1 cellular context compared by ENCODE assay signal in the genomic region with DNA sequence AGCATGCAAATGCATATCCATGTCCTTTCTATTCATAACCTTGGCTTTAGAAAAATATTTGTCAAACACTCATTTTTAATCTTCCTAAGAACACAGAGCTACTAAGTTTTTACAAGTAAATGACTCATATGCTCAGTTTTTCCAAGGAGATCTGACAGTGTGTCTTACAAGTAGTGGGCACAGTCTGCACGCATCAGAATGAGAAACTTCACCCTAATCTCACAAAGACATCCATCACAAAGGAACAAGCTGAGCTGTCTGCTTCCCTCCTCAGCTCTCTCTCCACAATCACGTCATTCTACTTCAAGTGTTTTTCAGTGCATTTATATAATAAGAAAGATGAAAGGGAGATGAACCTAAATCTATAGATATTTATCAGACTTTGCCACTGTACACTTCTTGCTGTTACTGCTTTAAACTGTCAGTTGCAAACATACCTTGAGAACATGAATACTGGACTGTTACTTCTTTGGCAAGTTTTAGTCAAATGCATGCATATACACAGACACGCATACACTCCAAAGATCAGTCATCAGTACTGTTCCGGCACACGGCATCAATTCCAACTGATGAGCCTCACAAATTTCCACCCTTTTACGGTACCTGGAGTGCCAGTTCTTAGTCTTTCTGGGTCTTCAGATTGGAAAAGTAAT.
TF ChIP-seq lines count a peak whose summit lies in the region.

No MANE protein-coding gene starts in this region.

TF ChIP-seq in SK-N-SH treated with all-trans-retinoic acid at 6 μM for 48 hours, 23 proteins besides CTCF, POLR2A, EP300 and RAD21 (continued from another document):
- TF ChIP-seq, protein P1, sequence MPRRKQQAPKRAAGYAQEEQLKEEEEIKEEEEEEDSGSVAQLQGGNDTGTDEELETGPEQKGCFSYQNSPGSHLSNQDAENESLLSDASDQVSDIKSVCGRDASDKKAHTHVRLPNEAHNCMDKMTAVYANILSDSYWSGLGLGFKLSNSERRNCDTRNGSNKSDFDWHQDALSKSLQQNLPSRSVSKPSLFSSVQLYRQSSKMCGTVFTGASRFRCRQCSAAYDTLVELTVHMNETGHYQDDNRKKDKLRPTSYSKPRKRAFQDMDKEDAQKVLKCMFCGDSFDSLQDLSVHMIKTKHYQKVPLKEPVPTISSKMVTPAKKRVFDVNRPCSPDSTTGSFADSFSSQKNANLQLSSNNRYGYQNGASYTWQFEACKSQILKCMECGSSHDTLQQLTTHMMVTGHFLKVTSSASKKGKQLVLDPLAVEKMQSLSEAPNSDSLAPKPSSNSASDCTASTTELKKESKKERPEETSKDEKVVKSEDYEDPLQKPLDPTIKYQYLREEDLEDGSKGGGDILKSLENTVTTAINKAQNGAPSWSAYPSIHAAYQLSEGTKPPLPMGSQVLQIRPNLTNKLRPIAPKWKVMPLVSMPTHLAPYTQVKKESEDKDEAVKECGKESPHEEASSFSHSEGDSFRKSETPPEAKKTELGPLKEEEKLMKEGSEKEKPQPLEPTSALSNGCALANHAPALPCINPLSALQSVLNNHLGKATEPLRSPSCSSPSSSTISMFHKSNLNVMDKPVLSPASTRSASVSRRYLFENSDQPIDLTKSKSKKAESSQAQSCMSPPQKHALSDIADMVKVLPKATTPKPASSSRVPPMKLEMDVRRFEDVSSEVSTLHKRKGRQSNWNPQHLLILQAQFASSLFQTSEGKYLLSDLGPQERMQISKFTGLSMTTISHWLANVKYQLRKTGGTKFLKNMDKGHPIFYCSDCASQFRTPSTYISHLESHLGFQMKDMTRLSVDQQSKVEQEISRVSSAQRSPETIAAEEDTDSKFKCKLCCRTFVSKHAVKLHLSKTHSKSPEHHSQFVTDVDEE (CRISPR knock-in tag; IDR thresholded peaks at IDR 0.05): no peak
- TF ChIP-seq RARB (CRISPR knock-in tag; IDR thresholded peaks at IDR 0.05): no peak
- TF ChIP-seq, protein P2, sequence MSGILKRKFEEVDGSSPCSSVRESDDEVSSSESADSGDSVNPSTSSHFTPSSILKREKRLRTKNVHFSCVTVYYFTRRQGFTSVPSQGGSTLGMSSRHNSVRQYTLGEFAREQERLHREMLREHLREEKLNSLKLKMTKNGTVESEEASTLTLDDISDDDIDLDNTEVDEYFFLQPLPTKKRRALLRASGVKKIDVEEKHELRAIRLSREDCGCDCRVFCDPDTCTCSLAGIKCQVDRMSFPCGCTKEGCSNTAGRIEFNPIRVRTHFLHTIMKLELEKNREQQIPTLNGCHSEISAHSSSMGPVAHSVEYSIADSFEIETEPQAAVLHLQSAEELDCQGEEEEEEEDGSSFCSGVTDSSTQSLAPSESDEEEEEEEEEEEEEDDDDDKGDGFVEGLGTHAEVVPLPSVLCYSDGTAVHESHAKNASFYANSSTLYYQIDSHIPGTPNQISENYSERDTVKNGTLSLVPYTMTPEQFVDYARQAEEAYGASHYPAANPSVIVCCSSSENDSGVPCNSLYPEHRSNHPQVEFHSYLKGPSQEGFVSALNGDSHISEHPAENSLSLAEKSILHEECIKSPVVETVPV (CRISPR knock-in tag; IDR thresholded peaks at IDR 0.05): no peak
- no peak for TF ChIP-seq TOX (CRISPR knock-in tag; IDR thresholded peaks at IDR 0.05; ENCODE audit: borderline replicate concordance)
- TF ChIP-seq, protein P3, sequence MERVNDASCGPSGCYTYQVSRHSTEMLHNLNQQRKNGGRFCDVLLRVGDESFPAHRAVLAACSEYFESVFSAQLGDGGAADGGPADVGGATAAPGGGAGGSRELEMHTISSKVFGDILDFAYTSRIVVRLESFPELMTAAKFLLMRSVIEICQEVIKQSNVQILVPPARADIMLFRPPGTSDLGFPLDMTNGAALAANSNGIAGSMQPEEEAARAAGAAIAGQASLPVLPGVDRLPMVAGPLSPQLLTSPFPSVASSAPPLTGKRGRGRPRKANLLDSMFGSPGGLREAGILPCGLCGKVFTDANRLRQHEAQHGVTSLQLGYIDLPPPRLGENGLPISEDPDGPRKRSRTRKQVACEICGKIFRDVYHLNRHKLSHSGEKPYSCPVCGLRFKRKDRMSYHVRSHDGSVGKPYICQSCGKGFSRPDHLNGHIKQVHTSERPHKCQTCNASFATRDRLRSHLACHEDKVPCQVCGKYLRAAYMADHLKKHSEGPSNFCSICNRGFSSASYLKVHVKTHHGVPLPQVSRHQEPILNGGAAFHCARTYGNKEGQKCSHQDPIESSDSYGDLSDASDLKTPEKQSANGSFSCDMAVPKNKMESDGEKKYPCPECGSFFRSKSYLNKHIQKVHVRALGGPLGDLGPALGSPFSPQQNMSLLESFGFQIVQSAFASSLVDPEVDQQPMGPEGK (CRISPR knock-in tag; IDR thresholded peaks at IDR 0.05; ENCODE audit: borderline replicate concordance): no peak
- no peak for TF ChIP-seq BACH2 (CRISPR knock-in tag; IDR thresholded peaks at IDR 0.05; ENCODE audit: borderline replicate concordance)
- TF ChIP-seq PPARA (CRISPR knock-in tag; IDR thresholded peaks at IDR 0.05; ENCODE audit: borderline replicate concordance): no peak
- TF ChIP-seq ISL1 (CRISPR knock-in tag; IDR thresholded peaks at IDR 0.05): no peak
- no peak for TF ChIP-seq GLIS3 (CRISPR knock-in tag; IDR thresholded peaks at IDR 0.05)
- TF ChIP-seq CSDC2 (CRISPR knock-in tag; IDR thresholded peaks at IDR 0.05): no peak
